15 cellular contexts compared by ENCODE assay signal in genomic region chr2:24231461-24231881, GRCh38. TPM values are rescaled to one million over a fixed set of nuclear protein-coding genes. Genes with fewer than 3 reads are reported as not detected.
DNase-seq lines count a peak whose midpoint lies in the region; ATAC-seq and TF ChIP-seq lines count a peak whose summit lies in the region.
"Had no signal": no experiment of that assay in that cellular context is flagged by ENCODE, and none has a peak within 500 bp of the region (broad histone marks: within the 10 kb centered on the region; RNA-seq: fewer than 3 reads in every experiment).

No MANE protein-coding gene starts in this region.

- peak; percentile 12 for DNase-seq in HFFc6
- peak; percentile 58 for DNase-seq in astrocyte of the hippocampus (ENCODE audit: low read depth, low spot score)
- peak; percentile 57 to 79 for DNase-seq in hippocampal formation (lab: John Stamatoyannopoulos, UW)
- DNase-seq in sciatic nerve (ENCODE audit: low spot score) = no peak
- no peak for DNase-seq in RKO (ENCODE audit: low spot score)
- no peak for DNase-seq in UCSD-AML1 (lab: John Stamatoyannopoulos, UW; ENCODE audit: unreplicated experiment)
- no peak for DNase-seq in NCI-H2196 treated with DMSO at 0.1 percent for 48 hours (lab: John Stamatoyannopoulos, UW; ENCODE audit: unreplicated experiment)
- DNase-seq: activated B cell treated with CpG ODN at 0.5 μM for 24 hours, colonic mucosa, mesenchymal stem cell, pancreas, transverse colon had no signal

- peaks cover 9% of the 10 kb centered on the region; the same call in 1 of the 2 replicates for H3K4me1 Mint-ChIP-seq in HFFc6 (ENCODE audit: low read depth)
- H3K4me1 Mint-ChIP-seq: activated B cell treated with CpG ODN at 0.5 μM for 24 hours; activated naive CD4-positive, alpha-beta T cell treated with anti-CD3 and anti-CD28 coated beads, Interleukin-2, amount 50 U/mL, for 24 hours had no signal

- intact Hi-C loops in sciatic nerve (cut with DNase I) = no loop called here

- H3K36me3 Mint-ChIP-seq in HFFc6 (ENCODE audit: low read depth) = peaks cover 7% of the 10 kb centered on the region

- no peak for TF ChIP-seq CTCF in HFFc6 (IDR thresholded peaks at IDR 0.05)

- H3K4me3 Mint-ChIP-seq in HFFc6 = no peak overlapping the region
- H3K4me3 Mint-ChIP-seq: activated B cell treated with CpG ODN at 0.5 μM for 24 hours; activated naive CD4-positive, alpha-beta T cell treated with anti-CD3 and anti-CD28 coated beads, Interleukin-2, amount 50 U/mL, for 24 hours had no signal

- no peak overlapping the region for H3K27ac Mint-ChIP-seq in HFFc6
- H3K27ac Mint-ChIP-seq: activated B cell treated with CpG ODN at 0.5 μM for 24 hours; activated naive CD4-positive, alpha-beta T cell treated with anti-CD3 and anti-CD28 coated beads, Interleukin-2, amount 50 U/mL, for 24 hours had no signal

- H3K9me3 Mint-ChIP-seq in HFFc6 = no peaks in the 10 kb centered on the region
- H3K9me3 Mint-ChIP-seq: activated B cell treated with CpG ODN at 0.5 μM for 24 hours; activated naive CD4-positive, alpha-beta T cell treated with anti-CD3 and anti-CD28 coated beads, Interleukin-2, amount 50 U/mL, for 24 hours had no signal

- ATAC-seq in sciatic nerve (peak; percentile 83), HG03039 (IDR thresholded peaks at IDR 0.05; ENCODE audit: unreplicated experiment) (no peak)
- ATAC-seq: pancreas had no signal

- no peaks in the 10 kb centered on the region for H3K27me3 Mint-ChIP-seq in HFFc6 (ENCODE audit: insufficient read depth)
- H3K27me3 Mint-ChIP-seq: activated B cell treated with CpG ODN at 0.5 μM for 24 hours; activated naive CD4-positive, alpha-beta T cell treated with anti-CD3 and anti-CD28 coated beads, Interleukin-2, amount 50 U/mL, for 24 hours had no signal

RNA-seq across cellular contexts. Expression of gene FAM228A, which starts 56.6 kb away (rescaled TPM):
- total RNA-seq in HFFc6 (2021; fragmentation: NEBNext Ultra II Directional; extraction: Animal tissue kit (Norgen Biotek cat#: 25700)) = not detected
- total RNA-seq in sciatic nerve = 3.9 TPM
- total RNA-seq: activated B cell treated with CpG ODN at 0.5 μM for 24 hours, colonic mucosa, HT-29 had no signal

Comparison
In these comparisons a context has a peak if more than half of its experiments do, and no peak if none do; other contexts are left out.
1. DNase-seq: peak in HFFc6 (single experiment), astrocyte of the hippocampus (single experiment) and hippocampal formation (2 of 2); none in sciatic nerve (single experiment), RKO (single experiment), UCSD-AML1 (single experiment) and NCI-H2196 treated with DMSO at 0.1 percent for 48 hours (single experiment).